Comparison of ENCODE assay signal across 8 cellular contexts in genomic region chr17:43766413-43767052, GRCh38. TPM values are rescaled to one million over a fixed set of nuclear protein-coding genes. Genes with fewer than 3 reads are reported as not detected.
DNase-seq lines count a peak whose midpoint lies in the region; ATAC-seq, FAIRE-seq and TF ChIP-seq lines count a peak whose summit lies in the region.

No MANE protein-coding gene starts in this region.

- DNase-seq in Daoy (ENCODE audit: low read depth): peak; percentile 25
- DNase-seq in Karpas-422: peak; percentile 71
- peak; percentile 79 for DNase-seq in WERI-Rb-1
- peak in 1 of 2 experiments; percentile 86 for DNase-seq in H1 (ENCODE audit: low read depth in 1 of 2, low spot score in 2 of 2)
- peak; percentile 15 for DNase-seq in naive B cell
- peak in 1 of 2 donors; percentile 47 for DNase-seq in upper lobe of left lung

- H3K56ac ChIP-seq in H1 (replicated peaks; ENCODE audit: insufficient read length, low read depth, low read length): no peak overlapping the region

- no peak overlapping the region for H3K4me3 ChIP-seq in Karpas-422 (ENCODE audit: low read length)
- no peak overlapping the region for H3K4me3 ChIP-seq in WERI-Rb-1 (ENCODE audit: low read depth, low read length)
- no peak overlapping the region for H3K4me3 ChIP-seq in H1 (ENCODE audit: extremely low read depth in 1 of 4, insufficient read depth in 2 of 4, low read depth in 3 of 4, low read length in 4 of 4)
- no peak overlapping the region for H3K4me3 ChIP-seq in upper lobe of left lung

- no peak overlapping the region for H4K91ac ChIP-seq in H1 (replicated peaks; ENCODE audit: insufficient read length, low read length)

- TF ChIP-seq RAD21 in H1 (IDR thresholded peaks at IDR 0.05 in 1 of 2, conservative IDR thresholded peaks at IDR 0.05 in 1 of 2; ENCODE audit: low read depth in 2 of 2, low read length in 2 of 2): peak; percentile 62 to 67

- H3K79me1 ChIP-seq in H1 (ENCODE audit: low read depth, low read length): no peaks in the 10 kb centered on the region; the same call in 1 of the 2 replicates

- H2BK15ac ChIP-seq in H1 (ENCODE audit: low read length): no peak overlapping the region

- CTCF ChIA-PET in H1 (lab: Charles Lee; ENCODE audit: partially characterized antibody): interaction anchor here (0.6 to 15.3 kb wide), 46 partner anchors 9 to 579 kb away, joined by 3 to 220 read pairs (median 4); partner anchors contain the start of genes CD300LG, CFAP97D1 and SOST

- H3K9ac ChIP-seq in Karpas-422 (ENCODE audit: low read length) (no peak overlapping the region), H1 (replicated peaks in 1 of 4; ENCODE audit: extremely low read depth in 1 of 4, low read depth in 3 of 4, low read length in 3 of 4) (no peak overlapping the region)

- H3K18ac ChIP-seq in H1 (ENCODE audit: extremely low read depth, low read length): no peak overlapping the region

- H3K4ac ChIP-seq in H1 (replicated peaks; ENCODE audit: insufficient read length, low read depth, low read length): no peak overlapping the region

- TF ChIP-seq EP300 in H1 (IDR thresholded peaks at IDR 0.05; ENCODE audit: borderline replicate concordance in 1 of 2, low read depth in 2 of 2, low read length in 2 of 2): no peak
- TF ChIP-seq EP300 in upper lobe of left lung (IDR thresholded peaks at IDR 0.05): no peak

- no peaks in the 10 kb centered on the region for H3K23me2 ChIP-seq in H1 (ENCODE audit: low read depth, low read length)

- H3K27me3 Mint-ChIP-seq in naive B cell: peaks cover 0 to 4% (median 0%) of the 10 kb centered on the region in 3 donors

- peaks cover 5% of the 10 kb centered on the region; the same call in 1 of the 2 replicates for H3K4me1 ChIP-seq in Karpas-422 (ENCODE audit: low read length)
- H3K4me1 ChIP-seq in H1 (replicated peaks in 1 of 4; ENCODE audit: control insufficient read depth in 3 of 4, insufficient read depth in 4 of 4, low read length in 3 of 4): no peaks in the 10 kb centered on the region
- H3K4me1 ChIP-seq in upper lobe of left lung: peaks cover 13 to 33% (median 18%) of the 10 kb centered on the region in 4 donors

- no peak overlapping the region for H3K14ac ChIP-seq in H1 (ENCODE audit: insufficient read length)

- H3K23ac ChIP-seq in H1 (ENCODE audit: insufficient read length): no peak overlapping the region

- ATAC-seq in naive B cell (ENCODE audit: low read depth in 2 of 2) (no peak), upper lobe of left lung (ENCODE audit: low FRiP score in 2 of 2) (peak in 1 of 2 donors; percentile 60), HG03045 (IDR thresholded peaks at IDR 0.05; ENCODE audit: unreplicated experiment) (no peak), GM18858 (IDR thresholded peaks at IDR 0.05; ENCODE audit: unreplicated experiment) (no peak)

- TF ChIP-seq POLR2A in H1 (IDR thresholded peaks at IDR 0.05; ENCODE audit: control extremely low read depth in 1 of 2, low read depth in 2 of 2, low read length in 2 of 2) (no peak), upper lobe of left lung (IDR thresholded peaks at IDR 0.05) (no peak)

- H2BK20ac ChIP-seq in H1 (ENCODE audit: low read length): no peak overlapping the region

- FAIRE-seq in H1 (lab: Jason Lieb, UNC): peak; percentile 39

- no peak overlapping the region for H2BK120ac ChIP-seq in H1 (replicated peaks; ENCODE audit: low read depth, low read length)

- H3K36me3 ChIP-seq in Karpas-422 (ENCODE audit: insufficient read depth, low read length) (no peaks in the 10 kb centered on the region; the same call in 1 of the 2 replicates), WERI-Rb-1 (peaks cover 18% of the 10 kb centered on the region), H1 (ENCODE audit: control insufficient read depth in 2 of 4, insufficient read depth in 4 of 4, low read length in 3 of 4) (peaks cover 0 to 8% (median 3%) of the 10 kb centered on the region in 4 experiments; a peak in 3 of 8 replicates), upper lobe of left lung (peaks cover 4 to 63% (median 29%) of the 10 kb centered on the region in 4 donors)

- no peaks in the 10 kb centered on the region for H4K20me1 ChIP-seq in Karpas-422 (ENCODE audit: insufficient read depth, low read depth, low read length)
- no peaks in the 10 kb centered on the region for H4K20me1 ChIP-seq in H1 (replicated peaks in 1 of 2; ENCODE audit: control insufficient read depth in 1 of 2, insufficient read depth in 2 of 2, low read length in 2 of 2)

- H3K4me2 ChIP-seq in Karpas-422 (ENCODE audit: low read depth, low read length, poor library complexity, severe bottlenecking) (no peak overlapping the region), H1 (ENCODE audit: insufficient read depth in 1 of 2, low read depth in 2 of 2, low read length in 2 of 2) (no peak overlapping the region)

- POLR2A ChIA-PET in H1 (lab: Charles Lee; ENCODE audit: partially characterized antibody): interaction anchor here (0.6 to 1.4 kb wide), 3 partner anchors 52 to 737 kb away, joined by 3 to 5 read pairs (median 3); partner anchors contain the start of gene GPATCH8

- no peaks in the 10 kb centered on the region for H3K9me3 Mint-ChIP-seq in naive B cell

- no peak overlapping the region for H4K8ac ChIP-seq in H1 (ENCODE audit: extremely low read depth, insufficient read depth, low read length)

- H3K4me3 Mint-ChIP-seq in naive B cell: no peak overlapping the region

- 50% methylated on average over 7 of the region's 7 CpGs; no CpG with 5 or more reads in 1 of the 2 experiments for WGBS in H1 (ENCODE audit: extremely low coverage in 1 of 2, insufficient coverage in 1 of 2, insufficient read length in 1 of 2, insufficient replicate concordance in 2 of 2, low coverage in 1 of 2, low lambda C conversion rate in 2 of 2, missing lambda C conversion rate in 1 of 2), 2 experiments
- WGBS in upper lobe of left lung, 2 donors: 51 to 55% methylated on average over 7 of the region's 7 CpGs

- no peak overlapping the region for H2AK5ac ChIP-seq in H1 (ENCODE audit: low read depth, low read length)

- H3K79me2 ChIP-seq in Karpas-422 (ENCODE audit: low read length) (no peaks in the 10 kb centered on the region), H1 (ENCODE audit: control insufficient read depth in 1 of 2, insufficient read depth in 2 of 2, low read length in 2 of 2) (no peaks in the 10 kb centered on the region)

- H3K36me3 Mint-ChIP-seq in naive B cell: no peaks in the 10 kb centered on the region

- H2BK5ac ChIP-seq in H1 (ENCODE audit: low read depth, low read length): no peak overlapping the region

- no peak overlapping the region for H2BK12ac ChIP-seq in H1 (ENCODE audit: low read depth, low read length)

- no peaks in the 10 kb centered on the region for H3K27me3 ChIP-seq in Karpas-422 (ENCODE audit: low read length)
- H3K27me3 ChIP-seq in WERI-Rb-1 (ENCODE audit: insufficient read depth, low read depth, severe bottlenecking): no peaks in the 10 kb centered on the region
- H3K27me3 ChIP-seq in H1 (replicated peaks in 1 of 4; ENCODE audit: control insufficient read depth in 3 of 4, extremely low read depth in 1 of 4, insufficient read depth in 3 of 4, low read length in 3 of 4): no peaks in the 10 kb centered on the region
- H3K27me3 ChIP-seq in upper lobe of left lung: no peaks in the 10 kb centered on the region

- no peaks in the 10 kb centered on the region for H3K9me3 ChIP-seq in Karpas-422 (ENCODE audit: low read length)
- no peaks in the 10 kb centered on the region for H3K9me3 ChIP-seq in WERI-Rb-1 (ENCODE audit: severe bottlenecking)
- no peaks in the 10 kb centered on the region for H3K9me3 ChIP-seq in H1 (ENCODE audit: insufficient read depth in 2 of 2, low read depth in 1 of 2, low read length in 1 of 2)
- H3K9me3 ChIP-seq in upper lobe of left lung: no peaks in the 10 kb centered on the region

- peak overlapping the region in 1 of 6 donors; percentile 13 for H3K27ac Mint-ChIP-seq in naive B cell

- H2AFZ ChIP-seq in Karpas-422 (ENCODE audit: low read length): no peak overlapping the region
- no peak overlapping the region for H2AFZ ChIP-seq in H1 (ENCODE audit: low read length)

- TF ChIP-seq CTCF in WERI-Rb-1 (IDR thresholded peaks at IDR 0.05; ENCODE audit: low read depth, low read length) (peak; percentile 88), H1 (IDR thresholded peaks at IDR 0.05; ENCODE audit: control extremely low read depth in 1 of 3, insufficient read depth in 1 of 3, low read depth in 1 of 3, low read length in 3 of 3) (peak; percentile 77 to 88 (median 84)), upper lobe of left lung (IDR thresholded peaks at IDR 0.05) (peak; percentile 39 to 76 (median 58))

- H3K9me2 ChIP-seq in Karpas-422 (replicated peaks; ENCODE audit: insufficient read depth, low read length): no peaks in the 10 kb centered on the region

- peaks cover 9 to 17% (median 10%) of the 10 kb centered on the region in 3 donors for H3K4me1 Mint-ChIP-seq in naive B cell

- H3K27ac ChIP-seq in Karpas-422 (ENCODE audit: low read length) (no peak overlapping the region), WERI-Rb-1 (no peak overlapping the region), H1 (ENCODE audit: low read depth, low read length) (no peak overlapping the region), upper lobe of left lung (no peak overlapping the region)

- H4K5ac ChIP-seq in H1 (ENCODE audit: insufficient read length, low read depth, low read length): no peak overlapping the region

RNA-seq across cellular contexts. Expression of gene SOST, which starts 7.9 kb away (rescaled TPM):
- total RNA-seq in Daoy (2014; rRNA removed; shearing (Covaris generic)): 0.29 TPM in 1 of 2 replicates, not detected in the other
- not detected in 2 replicates for total RNA-seq in Karpas-422 (2014; rRNA removed; shearing (Covaris generic); ENCODE audit: low replicate concordance)
- not detected in 2 replicates for total RNA-seq in H1 (2021; fragmentation: NEBNext Ultra II Directional; extraction: Animal tissue kit (Norgen Biotek cat#: 25700))
- polyA plus RNA-seq in H1 (2011; rRNA removed): 0.08 and 0.25 TPM in 2 replicates
- 0.19 TPM for polyA plus RNA-seq in H1 (2011; cell fraction: cytosol; rRNA removed)
- polyA plus RNA-seq in H1 (2011; cell fraction: nucleus; rRNA removed): 0.14 TPM
- 0.12 to 0.27 TPM (median 0.15 TPM) in 4 replicates for polyA plus RNA-seq in H1 (2012, experiment 1 of 2)
- 0.21 TPM for polyA plus RNA-seq in H1 (2012, experiment 2 of 2)
- 0.08 TPM for polyA plus RNA-seq in H1 (2013, experiment 1 of 2)
- 0.09 TPM for polyA plus RNA-seq in H1 (2013, experiment 2 of 2)
- polyA minus RNA-seq in H1 (2011; rRNA and poly(A)+ RNA removed): not detected in 2 replicates
- polyA minus RNA-seq in H1 (2011; cell fraction: cytosol; rRNA and poly(A)+ RNA removed): not detected
- not detected for polyA minus RNA-seq in H1 (2011; cell fraction: nucleus; rRNA and poly(A)+ RNA removed)
- polyA plus RNA-seq in naive B cell (ENCODE audit: low read depth in 6 of 6): not detected
- total RNA-seq in upper lobe of left lung: not detected

RNA-seq across cellular contexts. Expression of gene DUSP3, which starts 12.2 kb away (rescaled TPM):
- total RNA-seq in Daoy (2014; rRNA removed; shearing (Covaris generic)): 14.2 and 17.8 TPM in 2 replicates
- total RNA-seq in Karpas-422 (2014; rRNA removed; shearing (Covaris generic); ENCODE audit: low replicate concordance): 7.9 and 9.5 TPM in 2 replicates
- 21.2 and 21.4 TPM in 2 replicates for total RNA-seq in H1 (2021; fragmentation: NEBNext Ultra II Directional; extraction: Animal tissue kit (Norgen Biotek cat#: 25700))
- 15.1 and 19.9 TPM in 2 replicates for polyA plus RNA-seq in H1 (2011; rRNA removed)
- 18.8 TPM for polyA plus RNA-seq in H1 (2011; cell fraction: cytosol; rRNA removed)
- 27.1 TPM for polyA plus RNA-seq in H1 (2011; cell fraction: nucleus; rRNA removed)
- 12.9 to 15.0 TPM (median 13.8 TPM) in 4 replicates for polyA plus RNA-seq in H1 (2012, experiment 1 of 2)
- polyA plus RNA-seq in H1 (2012, experiment 2 of 2): 9.8 TPM
- polyA plus RNA-seq in H1 (2013, experiment 1 of 2): 21.3 TPM
- 19.4 TPM for polyA plus RNA-seq in H1 (2013, experiment 2 of 2)
- 21.2 and 27.2 TPM in 2 replicates for polyA minus RNA-seq in H1 (2011; rRNA and poly(A)+ RNA removed)
- polyA minus RNA-seq in H1 (2011; cell fraction: cytosol; rRNA and poly(A)+ RNA removed): 16.0 TPM
- 16.2 TPM for polyA minus RNA-seq in H1 (2011; cell fraction: nucleus; rRNA and poly(A)+ RNA removed)
- polyA plus RNA-seq in naive B cell (ENCODE audit: low read depth in 6 of 6): 10 to 100 TPM in 1 of 6 donors, 1 to 10 TPM in 5; 1.7 to 10.5 (median 6.6) TPM
- total RNA-seq in upper lobe of left lung: 100 to 1,000 TPM in 3 of 6 donors, 10 to 100 TPM in 3; 58.7 to 122 (median 101) TPM

RNA-seq across cellular contexts. Expression of gene CFAP97D1, which starts 13.7 kb away (rescaled TPM):
- total RNA-seq in Daoy (2014; rRNA removed; shearing (Covaris generic)): not detected in 2 replicates
- 1.1 TPM in 1 of 2 replicates, not detected in the other for total RNA-seq in Karpas-422 (2014; rRNA removed; shearing (Covaris generic); ENCODE audit: low replicate concordance)
- total RNA-seq in H1 (2021; fragmentation: NEBNext Ultra II Directional; extraction: Animal tissue kit (Norgen Biotek cat#: 25700)): 0.07 TPM in 1 of 2 replicates, not detected in the other
- polyA plus RNA-seq in H1 (2011; rRNA removed) (0.02 and 0.03 TPM in 2 replicates), naive B cell (ENCODE audit: low read depth in 6 of 6) (not detected)
- polyA plus RNA-seq in H1 (2011; cell fraction: cytosol; rRNA removed): 0.03 TPM
- polyA plus RNA-seq in H1 (2011; cell fraction: nucleus; rRNA removed): 0.03 TPM
- 0.04 TPM in 2 of 4 replicates, not detected in the others for polyA plus RNA-seq in H1 (2012, experiment 1 of 2)
- polyA plus RNA-seq in H1 (2012, experiment 2 of 2): not detected
- 0.08 TPM for polyA plus RNA-seq in H1 (2013, experiment 1 of 2)
- polyA plus RNA-seq in H1 (2013, experiment 2 of 2): 0.04 TPM
- polyA minus RNA-seq in H1 (2011; rRNA and poly(A)+ RNA removed): 0.09 and 0.15 TPM in 2 replicates
- not detected for polyA minus RNA-seq in H1 (2011; cell fraction: cytosol; rRNA and poly(A)+ RNA removed)
- polyA minus RNA-seq in H1 (2011; cell fraction: nucleus; rRNA and poly(A)+ RNA removed): not detected
- total RNA-seq in upper lobe of left lung: under 1 TPM in 1 of 6 donors, not detected in 5; 0.17 TPM
